In genomic region chr13:75760182-75760981, GRCh38 we compare ENCODE assay signal across 1 cellular context.
TF ChIP-seq lines count a peak whose summit lies in the region.

No MANE protein-coding gene starts in this region.

TF ChIP-seq in HepG2, 621 proteins besides CTCF, POLR2A, EP300 and RAD21 (continued from another document and continues in another):
- TF ChIP-seq RERE (CRISPR knock-in tag; IDR thresholded peaks at IDR 0.05; ENCODE audit: low read depth) (peak; percentile 70; the same call in 1 of the 2 replicates), HOXD1 (CRISPR knock-in tag; IDR thresholded peaks at IDR 0.05) (no peak; the same call in 1 of the 2 replicates), HNF4A (CRISPR knock-in tag; IDR thresholded peaks at IDR 0.05) (peak; percentile 89), ATF5 (CRISPR knock-in tag; IDR thresholded peaks at IDR 0.05; ENCODE audit: low read depth) (no peak), ZNF773 (CRISPR knock-in tag; IDR thresholded peaks at IDR 0.05; ENCODE audit: borderline replicate concordance) (no peak), RARG (CRISPR knock-in tag; IDR thresholded peaks at IDR 0.05; ENCODE audit: low read depth) (no peak), KLF13 (CRISPR knock-in tag; IDR thresholded peaks at IDR 0.05) (no peak), ZNF619 (CRISPR knock-in tag; IDR thresholded peaks at IDR 0.05) (no peak), KMT2B (CRISPR knock-in tag; IDR thresholded peaks at IDR 0.05) (peak; percentile 70), ZNF280B (CRISPR knock-in tag; IDR thresholded peaks at IDR 0.05; ENCODE audit: borderline replicate concordance) (no peak), SP5 (CRISPR knock-in tag; IDR thresholded peaks at IDR 0.05; ENCODE audit: borderline replicate concordance, low read depth) (peak; percentile 64), SP140L (CRISPR knock-in tag; IDR thresholded peaks at IDR 0.05; ENCODE audit: borderline replicate concordance) (0 out of 2 replicates have a peak, but pooled peaks have one; percentile 39), TRIM22 (IDR thresholded peaks at IDR 0.05) (no peak), MED8 (CRISPR knock-in tag; IDR thresholded peaks at IDR 0.05; ENCODE audit: insufficient replicate concordance) (no peak), PAWR (CRISPR knock-in tag; IDR thresholded peaks at IDR 0.05; ENCODE audit: borderline replicate concordance) (no peak), RXRA (CRISPR knock-in tag; IDR thresholded peaks at IDR 0.05) (no peak; the same call in 1 of the 2 replicates), MAX (IDR thresholded peaks at IDR 0.05) (peak; percentile 54), SSRP1 (CRISPR knock-in tag; IDR thresholded peaks at IDR 0.05) (0 out of 2 replicates have a peak, but pooled peaks have one; percentile 26), ZNF678 (CRISPR knock-in tag; IDR thresholded peaks at IDR 0.05) (no peak), ZNF34 (CRISPR knock-in tag; IDR thresholded peaks at IDR 0.05; ENCODE audit: borderline replicate concordance) (no peak), CENPBD1 (CRISPR knock-in tag; IDR thresholded peaks at IDR 0.05; ENCODE audit: borderline replicate concordance, low read depth) (no peak), TBX2 (CRISPR knock-in tag; IDR thresholded peaks at IDR 0.05; ENCODE audit: borderline replicate concordance) (peak; percentile 92), U2AF1 (optimal IDR thresholded peaks at IDR 0.05; ENCODE audit: low read depth, low read length) (no peak), ZNF883 (CRISPR knock-in tag; IDR thresholded peaks at IDR 0.05; ENCODE audit: not compliant biosample characterization) (no peak), ZNF841 (CRISPR knock-in tag; IDR thresholded peaks at IDR 0.05; ENCODE audit: borderline replicate concordance) (no peak), ZNF577 (CRISPR knock-in tag; IDR thresholded peaks at IDR 0.05; ENCODE audit: borderline replicate concordance, low read depth) (no peak), ZNF567 (CRISPR knock-in tag; IDR thresholded peaks at IDR 0.05; ENCODE audit: borderline replicate concordance) (no peak), ZNF318 (CRISPR knock-in tag; IDR thresholded peaks at IDR 0.05) (no peak), NFE2L2 (IDR thresholded peaks at IDR 0.05; ENCODE audit: low read length) (peak; percentile 61), ZBTB49 (CRISPR knock-in tag; IDR thresholded peaks at IDR 0.05; ENCODE audit: borderline replicate concordance) (no peak), MTA3 (CRISPR knock-in tag; IDR thresholded peaks at IDR 0.05) (no peak), FOXP1 (IDR thresholded peaks at IDR 0.05) (peak; percentile 59; the same call in 1 of the 2 replicates), FOXP1 (CRISPR knock-in tag; IDR thresholded peaks at IDR 0.05) (peak; percentile 69), POLR2G (IDR thresholded peaks at IDR 0.05; ENCODE audit: low read depth, low read length) (peak; percentile 91), PRDM4 (CRISPR knock-in tag; IDR thresholded peaks at IDR 0.05; ENCODE audit: borderline replicate concordance) (no peak), ZFP90 (CRISPR knock-in tag; IDR thresholded peaks at IDR 0.05; ENCODE audit: borderline replicate concordance) (0 out of 2 replicates have a peak, but pooled peaks have one; percentile 23)
